8 cellular contexts compared by ENCODE assay signal in the genomic region with DNA sequence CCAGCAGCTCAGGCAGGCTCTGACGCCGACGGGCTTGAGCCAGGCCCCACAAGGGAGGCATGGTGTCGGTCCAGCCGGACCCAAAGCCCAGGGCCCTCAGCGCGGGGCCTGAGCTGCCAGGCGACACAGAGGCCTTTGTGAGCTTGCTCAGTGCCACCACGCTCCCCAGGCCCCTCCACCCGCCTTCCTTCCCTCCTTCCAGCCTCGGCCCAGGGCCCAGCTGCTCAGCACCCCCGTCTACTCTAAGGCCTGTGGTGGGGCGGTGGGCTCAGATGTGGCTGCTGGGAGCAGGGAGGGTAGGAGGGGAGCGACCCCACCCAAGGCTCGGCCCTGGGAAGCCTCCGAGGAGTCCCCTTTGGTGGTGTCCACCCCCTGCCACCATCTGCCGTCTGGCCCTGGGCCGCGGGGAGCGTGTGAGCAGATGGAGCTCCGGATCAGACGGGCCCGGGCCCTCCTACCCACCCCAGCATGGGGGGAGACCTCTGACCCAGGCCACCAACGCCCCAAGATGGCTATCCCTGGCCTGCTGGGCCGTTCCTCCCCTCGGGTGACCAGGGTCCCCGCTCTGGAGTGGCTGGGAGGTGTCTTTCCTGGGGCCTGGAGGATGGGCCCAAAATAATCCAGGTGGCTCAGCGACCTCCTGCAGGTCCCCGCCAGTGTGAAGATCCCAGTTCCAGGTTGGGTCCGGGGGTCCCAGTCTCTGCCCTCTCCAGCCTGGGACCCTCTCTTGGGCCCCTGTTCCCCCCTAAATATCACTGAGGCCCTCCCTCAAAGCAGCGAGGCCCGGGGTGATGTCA. TPM values are rescaled to one million over a fixed set of nuclear protein-coding genes. Genes with fewer than 3 reads are reported as not detected.
DNase-seq lines count a peak whose midpoint lies in the region; ATAC-seq and TF ChIP-seq lines count a peak whose summit lies in the region.

No MANE protein-coding gene starts in this region.

- H3K36me3 ChIP-seq in parathyroid adenoma (ENCODE audit: control insufficient read depth, insufficient read depth, low read length) = no peaks in the 10 kb centered on the region

- peaks cover 39% of the 10 kb centered on the region for H3K4me1 ChIP-seq in parathyroid adenoma

- no peak overlapping the region for H3K4me2 ChIP-seq in parathyroid adenoma (ENCODE audit: low read length)

- peaks cover 36 to 50% of the 10 kb centered on the region in 2 donors for H3K36me3 Mint-ChIP-seq in CD14-positive monocyte
- H3K36me3 Mint-ChIP-seq in T-cell = peaks cover 5% of the 10 kb centered on the region

- H3K9me3 Mint-ChIP-seq in CD14-positive monocyte (peaks cover 0 to 2% (median 0%) of the 10 kb centered on the region in 7 donors), T-cell (no peaks in the 10 kb centered on the region)

- POLR2A ChIA-PET in T-cell (lab: Charles Lee) = interaction anchor here in 1 of 2 donors (0.6 kb wide), 1 partner anchor 51 kb away, joined by 7 read pairs; no protein-coding TSS in a partner anchor

- no peak overlapping the region for H2AFZ ChIP-seq in parathyroid adenoma

- H3K79me2 ChIP-seq in parathyroid adenoma = peaks cover 81% of the 10 kb centered on the region

- H3K4me3 Mint-ChIP-seq in CD14-positive monocyte (peak overlapping the region; percentile 67 to 77), T-cell (peak overlapping the region in 1 of 3 donors; percentile 17)

- H3K27ac Mint-ChIP-seq in CD14-positive monocyte (peak overlapping the region; percentile 90 to 100 (median 99)), T-cell (peak overlapping the region; percentile 36 to 39)

- intact Hi-C loops in CD14-positive monocyte (cut with micrococcal nuclease) = loop anchor here in 1 of 2 donors (2.0 kb wide), 1 partner anchor 52 kb away; a partner anchor contains a TSS

- TF ChIP-seq CTCF in CD14-positive monocyte (IDR thresholded peaks at IDR 0.05) (peak; percentile 19), foreskin fibroblast (IDR thresholded peaks at IDR 0.05; ENCODE audit: low read depth, low read length) (no peak), parathyroid adenoma (IDR thresholded peaks at IDR 0.05) (no peak)

- H3K9ac ChIP-seq in parathyroid adenoma = no peak overlapping the region

- H3K4me3 ChIP-seq in foreskin fibroblast (ENCODE audit: low read depth in 1 of 2, low read length in 2 of 2) (peak overlapping the region; percentile 11 to 39), parathyroid adenoma (ENCODE audit: low read depth, low read length) (no peak overlapping the region)

- H3K27me3 Mint-ChIP-seq in CD14-positive monocyte (ENCODE audit: low read depth in 3 of 3) (peaks cover 0 to 2% (median 1%) of the 10 kb centered on the region in 3 donors), T-cell (no peaks in the 10 kb centered on the region)

- DNase-seq in CD14-positive monocyte (ENCODE audit: low spot score) = no peak
- no peak for DNase-seq in T-cell
- DNase-seq in foreskin fibroblast = no peak
- no peak for DNase-seq in stimulated activated naive CD4-positive, alpha-beta T cell (lab: John Stamatoyannopoulos, UW)
- no peak for DNase-seq in COLO829 (ENCODE audit: low spot score)
- DNase-seq in activated CD4-positive, CD25-positive, alpha-beta regulatory T cell treated with anti-CD3 and anti-CD28 coated beads, Interleukin-2, amount 50 U/mL, for 72 hours = no peak

- CTCF ChIA-PET in T-cell (lab: Charles Lee) = interaction anchor here (0.6 kb wide), 2 partner anchors 50 to 71 kb away, joined by 3 read pairs; no protein-coding TSS in a partner anchor

- H3K27ac ChIP-seq in parathyroid adenoma = peak overlapping the region; percentile 87

- H3K27me3 ChIP-seq in parathyroid adenoma (ENCODE audit: control insufficient read depth, insufficient read depth, low read length) = no peaks in the 10 kb centered on the region

- ATAC-seq in T-cell (replicated peaks in 1 of 4) (no peak), GM21528 (IDR thresholded peaks at IDR 0.05; ENCODE audit: low FRiP score, unreplicated experiment) (no peak)

- H3K4me1 Mint-ChIP-seq in CD14-positive monocyte (peaks cover 65% of the 10 kb centered on the region), T-cell (peaks cover 14 to 56% (median 43%) of the 10 kb centered on the region in 3 donors)

- H3K9me3 ChIP-seq in parathyroid adenoma (ENCODE audit: control insufficient read depth, low read length) = no peaks in the 10 kb centered on the region

RNA-seq across cellular contexts. Expression of a gene that starts 7.8 kb away (rescaled TPM):
- polyA plus RNA-seq in CD14-positive monocyte = 10 to 100 TPM; 18.0 to 20.2 TPM
- total RNA-seq in T-cell = 10 to 100 TPM; 43.6 to 85.7 (median 81.8) TPM

RNA-seq across cellular contexts. Expression of a gene that starts 51.4 kb away (rescaled TPM):
- 1 to 10 TPM; 2.3 to 5.9 TPM for polyA plus RNA-seq in CD14-positive monocyte
- 10 to 100 TPM; 21.8 to 42.6 (median 31.4) TPM for total RNA-seq in T-cell
